Comparison of ENCODE assay signal across 9 cellular contexts in the genomic region with DNA sequence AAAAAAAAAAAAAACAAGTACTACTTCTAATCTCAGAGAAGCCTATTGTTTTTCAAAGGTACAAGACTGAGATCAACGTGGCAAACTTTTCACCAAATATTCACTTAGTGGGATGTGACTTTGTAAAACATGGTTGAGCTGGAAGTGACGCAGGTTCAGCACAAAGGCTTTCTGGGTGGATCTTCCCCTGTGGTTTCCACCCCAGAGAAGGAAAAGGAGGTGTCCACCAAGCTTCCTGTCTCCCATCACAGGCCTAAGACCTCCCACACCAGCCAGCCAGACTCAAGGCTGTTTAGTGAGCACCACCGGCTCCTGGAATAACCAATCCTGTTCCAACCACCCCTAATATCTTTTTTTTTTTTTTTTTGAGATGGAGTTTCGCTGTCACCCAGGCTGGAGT. TPM values are rescaled to one million over a fixed set of nuclear protein-coding genes. Genes with fewer than 3 reads are reported as not detected.
A peak's percentile ranks its signal among the peaks of the same experiment; 100 is the strongest.
DNase-seq lines count a peak whose midpoint lies in the region; ATAC-seq and TF ChIP-seq lines count a peak whose summit lies in the region.
"Had no signal": no experiment of that assay in that cellular context is flagged by ENCODE, and none has a peak within 500 bp of the region (broad histone marks: within the 10 kb centered on the region; RNA-seq: fewer than 3 reads in every experiment).

No MANE protein-coding gene starts in this region.

- H3K4me3 ChIP-seq in lower lobe of right lung: no peak overlapping the region
- H3K4me3 ChIP-seq in neural progenitor cell: no peak overlapping the region

- H3K36me3 ChIP-seq in lower lobe of right lung: peaks cover 8% of the 10 kb centered on the region
- H3K36me3 ChIP-seq in neural progenitor cell: no peaks in the 10 kb centered on the region

- H3K4me3 Mint-ChIP-seq in activated naive CD8-positive, alpha-beta T cell treated with anti-CD3 and anti-CD28 coated beads, Interleukin-2, amount 50 U/mL, for 24 hours: no peak overlapping the region
- no peak overlapping the region for H3K4me3 Mint-ChIP-seq in neural progenitor cell

- H3K27me3 ChIP-seq in lower lobe of right lung (ENCODE audit: low read depth): no peaks in the 10 kb centered on the region
- H3K27me3 ChIP-seq in neural progenitor cell: no peaks in the 10 kb centered on the region

- H4K20me1 ChIP-seq in neural progenitor cell (ENCODE audit: low read depth): peaks cover 67% of the 10 kb centered on the region

- H3K27ac ChIP-seq in lower lobe of right lung: peak overlapping the region; percentile 74
- H3K27ac ChIP-seq in neural progenitor cell: no peak overlapping the region

- no peak for TF ChIP-seq CTCF in lower lobe of right lung (IDR thresholded peaks at IDR 0.05)
- no peak for TF ChIP-seq CTCF in neural progenitor cell (IDR thresholded peaks at IDR 0.05)

- H3K9ac ChIP-seq in neural progenitor cell: no peak overlapping the region

- no peak overlapping the region for H3K4me2 ChIP-seq in neural progenitor cell

- peaks cover 98% of the 10 kb centered on the region for H3K79me2 ChIP-seq in neural progenitor cell (ENCODE audit: low read depth)

- H3K9me3 Mint-ChIP-seq in activated naive CD8-positive, alpha-beta T cell treated with anti-CD3 and anti-CD28 coated beads, Interleukin-2, amount 50 U/mL, for 24 hours: no peaks in the 10 kb centered on the region
- H3K9me3 Mint-ChIP-seq in neural progenitor cell: no peaks in the 10 kb centered on the region

- H3K4me1 ChIP-seq in lower lobe of right lung (peaks cover 69% of the 10 kb centered on the region), neural progenitor cell (peaks cover 12% of the 10 kb centered on the region)

- H3K27ac Mint-ChIP-seq in activated naive CD8-positive, alpha-beta T cell treated with anti-CD3 and anti-CD28 coated beads, Interleukin-2, amount 50 U/mL, for 24 hours: peak overlapping the region; percentile 70
- no peak overlapping the region for H3K27ac Mint-ChIP-seq in neural progenitor cell

- ATAC-seq in activated naive CD8-positive, alpha-beta T cell treated with anti-CD3 and anti-CD28 coated beads, Interleukin-2, amount 50 U/mL, for 24 hours: peak; percentile 55
- peak; percentile 64 to 65 for ATAC-seq in lower lobe of right lung
- no peak for ATAC-seq in SK-N-SH treated with all-trans-retinoic acid at 6 μM for 48 hours

- peak in 2 of 3 donors; percentile 6 for DNase-seq in stimulated activated CD4-positive, alpha-beta T cell treated with anti-CD3 and anti-CD28 coated beads, Interleukin-12 subunit alpha, Interleukin-12 subunit beta, amount 100 ng/mL, for 48 hours (ENCODE audit: low read depth in 2 of 3, low spot score in 1 of 3)
- DNase-seq in stimulated activated CD4-positive, alpha-beta T cell treated with anti-CD3 and anti-CD28 coated beads, Interleukin-12 subunit alpha, Interleukin-12 subunit beta, amount 100 ng/mL, for 4 hours: no peak
- peak; percentile 45 for DNase-seq in activated naive CD8-positive, alpha-beta T cell treated with anti-CD3 and anti-CD28 coated beads, Interleukin-2, amount 50 U/mL, for 24 hours
- DNase-seq in lower lobe of right lung (no peak), posterior cingulate gyrus (no peak), neural progenitor cell (ENCODE audit: low spot score) (no peak), NOMO-1 treated with dmso at 0.1 percent for 144 hours (lab: John Stamatoyannopoulos, UW; ENCODE audit: unreplicated experiment) (no peak)
- DNase-seq: NCI-H1417 treated with DMSO at 0.1 percent for 48 hours had no signal

- no peaks in the 10 kb centered on the region for H3K27me3 Mint-ChIP-seq in activated naive CD8-positive, alpha-beta T cell treated with anti-CD3 and anti-CD28 coated beads, Interleukin-2, amount 50 U/mL, for 24 hours
- H3K27me3 Mint-ChIP-seq in neural progenitor cell (ENCODE audit: insufficient read depth, low read depth): peaks cover 2% of the 10 kb centered on the region

- H3K4me1 Mint-ChIP-seq in activated naive CD8-positive, alpha-beta T cell treated with anti-CD3 and anti-CD28 coated beads, Interleukin-2, amount 50 U/mL, for 24 hours: peaks cover 54% of the 10 kb centered on the region
- H3K4me1 Mint-ChIP-seq in neural progenitor cell: peaks cover 44% of the 10 kb centered on the region

- intact Hi-C loops in lower lobe of right lung (cut with DNase I) (no loop called here), posterior cingulate gyrus (cut with DNase I) (no loop called here)

- H3K9me3 ChIP-seq in lower lobe of right lung (no peaks in the 10 kb centered on the region), neural progenitor cell (ENCODE audit: low read depth) (no peaks in the 10 kb centered on the region)

- peaks cover 29% of the 10 kb centered on the region for H3F3A ChIP-seq in neural progenitor cell (ENCODE audit: low read depth)

- H3K36me3 Mint-ChIP-seq in activated naive CD8-positive, alpha-beta T cell treated with anti-CD3 and anti-CD28 coated beads, Interleukin-2, amount 50 U/mL, for 24 hours (ENCODE audit: low read depth): peaks cover 1% of the 10 kb centered on the region
- H3K36me3 Mint-ChIP-seq in neural progenitor cell: peaks cover 17% of the 10 kb centered on the region

- no peak overlapping the region for H2AFZ ChIP-seq in neural progenitor cell (replicated peaks)

TF ChIP-seq in SK-N-SH treated with all-trans-retinoic acid at 6 μM for 48 hours, 23 proteins besides CTCF, POLR2A, EP300 and RAD21 (continues in another document):
- no peak for TF ChIP-seq GLIS3 (CRISPR knock-in tag; IDR thresholded peaks at IDR 0.05)
- TF ChIP-seq OSR1 (CRISPR knock-in tag; IDR thresholded peaks at IDR 0.05): no peak
- no peak for TF ChIP-seq ARNTL (CRISPR knock-in tag; IDR thresholded peaks at IDR 0.05; ENCODE audit: borderline replicate concordance, low read depth)
- no peak for TF ChIP-seq TCF4 (CRISPR knock-in tag; IDR thresholded peaks at IDR 0.05; ENCODE audit: borderline replicate concordance)
- TF ChIP-seq CREB5 (CRISPR knock-in tag; IDR thresholded peaks at IDR 0.05; ENCODE audit: low read depth): no peak
- no peak for TF ChIP-seq ZC3H10 (CRISPR knock-in tag; IDR thresholded peaks at IDR 0.05)
- TF ChIP-seq TOX (CRISPR knock-in tag; IDR thresholded peaks at IDR 0.05; ENCODE audit: borderline replicate concordance): no peak
- no peak for TF ChIP-seq ZNF565 (CRISPR knock-in tag; conservative IDR thresholded peaks at IDR 0.05; ENCODE audit: low read depth)
- TF ChIP-seq, protein P1, sequence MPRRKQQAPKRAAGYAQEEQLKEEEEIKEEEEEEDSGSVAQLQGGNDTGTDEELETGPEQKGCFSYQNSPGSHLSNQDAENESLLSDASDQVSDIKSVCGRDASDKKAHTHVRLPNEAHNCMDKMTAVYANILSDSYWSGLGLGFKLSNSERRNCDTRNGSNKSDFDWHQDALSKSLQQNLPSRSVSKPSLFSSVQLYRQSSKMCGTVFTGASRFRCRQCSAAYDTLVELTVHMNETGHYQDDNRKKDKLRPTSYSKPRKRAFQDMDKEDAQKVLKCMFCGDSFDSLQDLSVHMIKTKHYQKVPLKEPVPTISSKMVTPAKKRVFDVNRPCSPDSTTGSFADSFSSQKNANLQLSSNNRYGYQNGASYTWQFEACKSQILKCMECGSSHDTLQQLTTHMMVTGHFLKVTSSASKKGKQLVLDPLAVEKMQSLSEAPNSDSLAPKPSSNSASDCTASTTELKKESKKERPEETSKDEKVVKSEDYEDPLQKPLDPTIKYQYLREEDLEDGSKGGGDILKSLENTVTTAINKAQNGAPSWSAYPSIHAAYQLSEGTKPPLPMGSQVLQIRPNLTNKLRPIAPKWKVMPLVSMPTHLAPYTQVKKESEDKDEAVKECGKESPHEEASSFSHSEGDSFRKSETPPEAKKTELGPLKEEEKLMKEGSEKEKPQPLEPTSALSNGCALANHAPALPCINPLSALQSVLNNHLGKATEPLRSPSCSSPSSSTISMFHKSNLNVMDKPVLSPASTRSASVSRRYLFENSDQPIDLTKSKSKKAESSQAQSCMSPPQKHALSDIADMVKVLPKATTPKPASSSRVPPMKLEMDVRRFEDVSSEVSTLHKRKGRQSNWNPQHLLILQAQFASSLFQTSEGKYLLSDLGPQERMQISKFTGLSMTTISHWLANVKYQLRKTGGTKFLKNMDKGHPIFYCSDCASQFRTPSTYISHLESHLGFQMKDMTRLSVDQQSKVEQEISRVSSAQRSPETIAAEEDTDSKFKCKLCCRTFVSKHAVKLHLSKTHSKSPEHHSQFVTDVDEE (CRISPR knock-in tag; IDR thresholded peaks at IDR 0.05): no peak
- TF ChIP-seq ZNF8 (CRISPR knock-in tag; IDR thresholded peaks at IDR 0.05): no peak
- TF ChIP-seq ESRRG (CRISPR knock-in tag; IDR thresholded peaks at IDR 0.05): no peak
- TF ChIP-seq, protein P2, sequence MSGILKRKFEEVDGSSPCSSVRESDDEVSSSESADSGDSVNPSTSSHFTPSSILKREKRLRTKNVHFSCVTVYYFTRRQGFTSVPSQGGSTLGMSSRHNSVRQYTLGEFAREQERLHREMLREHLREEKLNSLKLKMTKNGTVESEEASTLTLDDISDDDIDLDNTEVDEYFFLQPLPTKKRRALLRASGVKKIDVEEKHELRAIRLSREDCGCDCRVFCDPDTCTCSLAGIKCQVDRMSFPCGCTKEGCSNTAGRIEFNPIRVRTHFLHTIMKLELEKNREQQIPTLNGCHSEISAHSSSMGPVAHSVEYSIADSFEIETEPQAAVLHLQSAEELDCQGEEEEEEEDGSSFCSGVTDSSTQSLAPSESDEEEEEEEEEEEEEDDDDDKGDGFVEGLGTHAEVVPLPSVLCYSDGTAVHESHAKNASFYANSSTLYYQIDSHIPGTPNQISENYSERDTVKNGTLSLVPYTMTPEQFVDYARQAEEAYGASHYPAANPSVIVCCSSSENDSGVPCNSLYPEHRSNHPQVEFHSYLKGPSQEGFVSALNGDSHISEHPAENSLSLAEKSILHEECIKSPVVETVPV (CRISPR knock-in tag; IDR thresholded peaks at IDR 0.05): no peak

RNA-seq across cellular contexts. Expression of gene TMEM184B, which starts 5.7 kb away (rescaled TPM):
- 77.7 TPM for total RNA-seq in lower lobe of right lung
- 26.5 and 43.3 TPM in 2 replicates for total RNA-seq in neural progenitor cell (ENCODE audit: low replicate concordance)

RNA-seq across cellular contexts. Expression of gene CSNK1E, which starts 50.1 kb away (rescaled TPM):
- 126 TPM for total RNA-seq in lower lobe of right lung
- 106 and 205 TPM in 2 replicates for total RNA-seq in neural progenitor cell (ENCODE audit: low replicate concordance)

Comparison
In these comparisons a context has a peak if more than half of its experiments do, and no peak if none do; other contexts are left out.
1. DNase-seq: peak in stimulated activated CD4-positive, alpha-beta T cell treated with anti-CD3 and anti-CD28 coated beads, Interleukin-12 subunit alpha, Interleukin-12 subunit beta, amount 100 ng/mL, for 48 hours (2 of 3) and activated naive CD8-positive, alpha-beta T cell treated with anti-CD3 and anti-CD28 coated beads, Interleukin-2, amount 50 U/mL, for 24 hours (single experiment); none in stimulated activated CD4-positive, alpha-beta T cell treated with anti-CD3 and anti-CD28 coated beads, Interleukin-12 subunit alpha, Interleukin-12 subunit beta, amount 100 ng/mL, for 4 hours (single experiment), lower lobe of right lung (single experiment), posterior cingulate gyrus (0 of 10), neural progenitor cell (single experiment) and NOMO-1 treated with dmso at 0.1 percent for 144 hours (single experiment).